Comparison of ENCODE assay signal across 18 cellular contexts in genomic region chr9:91039835-91040140, GRCh38.
A peak's percentile ranks its signal among the peaks of the same experiment; 100 is the strongest.
DNase-seq lines count a peak whose midpoint lies in the region; ATAC-seq and TF ChIP-seq lines count a peak whose summit lies in the region.
"Had no signal": no experiment of that assay in that cellular context is flagged by ENCODE, and none has a peak within 500 bp of the region (broad histone marks: within the 10 kb centered on the region; RNA-seq: fewer than 3 reads in every experiment).

No MANE protein-coding gene starts in this region.

- H3K36me3 ChIP-seq in prostate gland (no peaks in the 10 kb centered on the region), Karpas-422 (ENCODE audit: insufficient read depth, low read length) (no peaks in the 10 kb centered on the region)

- no peak overlapping the region for H3K4me2 ChIP-seq in Karpas-422 (ENCODE audit: low read depth, low read length, poor library complexity, severe bottlenecking)
- H3K4me2 ChIP-seq: KMS-11 had no signal

- no peak overlapping the region for H3K9ac ChIP-seq in Karpas-422 (ENCODE audit: low read length)
- H3K9ac ChIP-seq: KMS-11 had no signal

- H3K79me2 ChIP-seq in Karpas-422 (ENCODE audit: low read length), result no peaks in the 10 kb centered on the region

- no peak overlapping the region for H3K27ac ChIP-seq in prostate gland
- H3K27ac ChIP-seq in Karpas-422 (ENCODE audit: low read length), result no peak overlapping the region
- H3K27ac ChIP-seq: KMS-11 had no signal

- DNase-seq in activated naive CD8-positive, alpha-beta T cell treated with anti-CD3 and anti-CD28 coated beads, Interleukin-2, amount 10 ng/mL, durations not matched to agents 7 days and 5 days, result no peak
- no peak for DNase-seq in activated naive CD8-positive, alpha-beta T cell treated with anti-CD3 and anti-CD28 coated beads, Interleukin-2, amount 50 U/mL, for 24 hours
- no peak for DNase-seq in activated T-helper 2 cell treated with anti-CD3 and anti-CD28 coated beads, Interferon-gamma antibody, Interleukin-2, Interleukin-4, amounts not matched to agents 10 μg/mL and 5 μg/mL and 100 μg/mL, durations not matched to agents 14 hours and 24 hours and 36 hours (ENCODE audit: low spot score)
- no peak for DNase-seq in natural killer cell treated with Interleukin-12 subunit alpha and Interleukin-12 subunit beta and Interleukin-15 and Interleukin-18, amount 100 ng/mL, for 72 hours (ENCODE audit: low spot score)
- no peak for DNase-seq in hippocampal formation (lab: John Stamatoyannopoulos, UW)
- no peak for DNase-seq in prostate gland (ENCODE audit: low spot score)
- DNase-seq in Karpas-422, result no peak
- DNase-seq: C1 segment of cervical spinal cord; CD8-positive, alpha-beta memory T cell; NCI-H1048; NCI-H1436; NCI-H1930; NCI-H226; NCI-H524; NCI-H82; OCI-M1; Right ventricle myocardium superior had no signal

- H3K27me3 ChIP-seq in prostate gland (replicated peaks; ENCODE audit: insufficient read depth) (no peaks in the 10 kb centered on the region), Karpas-422 (ENCODE audit: low read length) (no peaks in the 10 kb centered on the region)

- no peaks in the 10 kb centered on the region for H3K9me3 Mint-ChIP-seq in activated naive CD8-positive, alpha-beta T cell treated with anti-CD3 and anti-CD28 coated beads, Interleukin-2, amount 10 ng/mL, durations not matched to agents 7 days and 5 days
- no peaks in the 10 kb centered on the region for H3K9me3 Mint-ChIP-seq in activated naive CD8-positive, alpha-beta T cell treated with anti-CD3 and anti-CD28 coated beads, Interleukin-2, amount 50 U/mL, for 24 hours
- peaks cover 3% of the 10 kb centered on the region for H3K9me3 Mint-ChIP-seq in activated T-helper 2 cell treated with anti-CD3 and anti-CD28 coated beads, Interferon-gamma antibody, Interleukin-2, Interleukin-4, amounts not matched to agents 10 μg/mL and 5 μg/mL and 100 μg/mL, durations not matched to agents 14 hours and 24 hours and 36 hours
- H3K9me3 Mint-ChIP-seq in natural killer cell treated with Interleukin-12 subunit alpha and Interleukin-12 subunit beta and Interleukin-15 and Interleukin-18, amount 100 ng/mL, for 72 hours, result no peaks in the 10 kb centered on the region
- H3K9me3 Mint-ChIP-seq: CD8-positive, alpha-beta memory T cell had no signal

- ATAC-seq in activated naive CD8-positive, alpha-beta T cell treated with anti-CD3 and anti-CD28 coated beads, Interleukin-2, amount 10 ng/mL, durations not matched to agents 7 days and 5 days (ENCODE audit: low read depth), result no peak
- ATAC-seq in activated naive CD8-positive, alpha-beta T cell treated with anti-CD3 and anti-CD28 coated beads, Interleukin-2, amount 50 U/mL, for 24 hours, result no peak
- ATAC-seq in natural killer cell treated with Interleukin-12 subunit alpha and Interleukin-12 subunit beta and Interleukin-15 and Interleukin-18, amount 100 ng/mL, for 72 hours, result no peak

- H3K4me3 Mint-ChIP-seq in activated naive CD8-positive, alpha-beta T cell treated with anti-CD3 and anti-CD28 coated beads, Interleukin-2, amount 10 ng/mL, durations not matched to agents 7 days and 5 days, result no peak overlapping the region
- H3K4me3 Mint-ChIP-seq in activated naive CD8-positive, alpha-beta T cell treated with anti-CD3 and anti-CD28 coated beads, Interleukin-2, amount 50 U/mL, for 24 hours, result no peak overlapping the region
- H3K4me3 Mint-ChIP-seq in activated T-helper 2 cell treated with anti-CD3 and anti-CD28 coated beads, Interferon-gamma antibody, Interleukin-2, Interleukin-4, amounts not matched to agents 10 μg/mL and 5 μg/mL and 100 μg/mL, durations not matched to agents 14 hours and 24 hours and 36 hours (ENCODE audit: low read depth), result no peak overlapping the region
- no peak overlapping the region for H3K4me3 Mint-ChIP-seq in natural killer cell treated with Interleukin-12 subunit alpha and Interleukin-12 subunit beta and Interleukin-15 and Interleukin-18, amount 100 ng/mL, for 72 hours

- H3K4me3 ChIP-seq in prostate gland (no peak overlapping the region), Karpas-422 (ENCODE audit: low read length) (no peak overlapping the region)

- H3K27ac Mint-ChIP-seq in activated naive CD8-positive, alpha-beta T cell treated with anti-CD3 and anti-CD28 coated beads, Interleukin-2, amount 10 ng/mL, durations not matched to agents 7 days and 5 days, result peak overlapping the region; percentile 52
- no peak overlapping the region for H3K27ac Mint-ChIP-seq in activated naive CD8-positive, alpha-beta T cell treated with anti-CD3 and anti-CD28 coated beads, Interleukin-2, amount 50 U/mL, for 24 hours
- H3K27ac Mint-ChIP-seq in activated T-helper 2 cell treated with anti-CD3 and anti-CD28 coated beads, Interferon-gamma antibody, Interleukin-2, Interleukin-4, amounts not matched to agents 10 μg/mL and 5 μg/mL and 100 μg/mL, durations not matched to agents 14 hours and 24 hours and 36 hours, result peak overlapping the region; percentile 91
- peak overlapping the region; percentile 69 to 73 for H3K27ac Mint-ChIP-seq in natural killer cell treated with Interleukin-12 subunit alpha and Interleukin-12 subunit beta and Interleukin-15 and Interleukin-18, amount 100 ng/mL, for 72 hours

- H3K4me1 Mint-ChIP-seq in activated naive CD8-positive, alpha-beta T cell treated with anti-CD3 and anti-CD28 coated beads, Interleukin-2, amount 10 ng/mL, durations not matched to agents 7 days and 5 days, result peaks cover 58% of the 10 kb centered on the region
- H3K4me1 Mint-ChIP-seq in activated naive CD8-positive, alpha-beta T cell treated with anti-CD3 and anti-CD28 coated beads, Interleukin-2, amount 50 U/mL, for 24 hours, result peaks cover 71% of the 10 kb centered on the region
- H3K4me1 Mint-ChIP-seq in activated T-helper 2 cell treated with anti-CD3 and anti-CD28 coated beads, Interferon-gamma antibody, Interleukin-2, Interleukin-4, amounts not matched to agents 10 μg/mL and 5 μg/mL and 100 μg/mL, durations not matched to agents 14 hours and 24 hours and 36 hours (ENCODE audit: low read depth), result peaks cover 75% of the 10 kb centered on the region
- peaks cover 38 to 58% of the 10 kb centered on the region in 2 donors for H3K4me1 Mint-ChIP-seq in natural killer cell treated with Interleukin-12 subunit alpha and Interleukin-12 subunit beta and Interleukin-15 and Interleukin-18, amount 100 ng/mL, for 72 hours (ENCODE audit: low read depth in 2 of 2)

- no peaks in the 10 kb centered on the region for H3K36me3 Mint-ChIP-seq in activated naive CD8-positive, alpha-beta T cell treated with anti-CD3 and anti-CD28 coated beads, Interleukin-2, amount 10 ng/mL, durations not matched to agents 7 days and 5 days
- H3K36me3 Mint-ChIP-seq in activated naive CD8-positive, alpha-beta T cell treated with anti-CD3 and anti-CD28 coated beads, Interleukin-2, amount 50 U/mL, for 24 hours (ENCODE audit: low read depth), result peaks cover 4% of the 10 kb centered on the region
- peaks cover 8% of the 10 kb centered on the region for H3K36me3 Mint-ChIP-seq in activated T-helper 2 cell treated with anti-CD3 and anti-CD28 coated beads, Interferon-gamma antibody, Interleukin-2, Interleukin-4, amounts not matched to agents 10 μg/mL and 5 μg/mL and 100 μg/mL, durations not matched to agents 14 hours and 24 hours and 36 hours (ENCODE audit: low read depth)
- no peaks in the 10 kb centered on the region for H3K36me3 Mint-ChIP-seq in natural killer cell treated with Interleukin-12 subunit alpha and Interleukin-12 subunit beta and Interleukin-15 and Interleukin-18, amount 100 ng/mL, for 72 hours

- H3K9me3 ChIP-seq in prostate gland (no peaks in the 10 kb centered on the region), Karpas-422 (ENCODE audit: low read length) (no peaks in the 10 kb centered on the region)

- intact Hi-C loops in activated T-helper 2 cell treated with anti-CD3 and anti-CD28 coated beads, Interferon-gamma antibody, Interleukin-2, Interleukin-4, amounts not matched to agents 10 μg/mL and 5 μg/mL and 100 μg/mL, durations not matched to agents 14 hours and 24 hours and 36 hours (cut with micrococcal nuclease), result loop anchor here (10.0 kb wide), 2 partner anchors 645 to 675 kb away; no protein-coding TSS in a partner anchor
- intact Hi-C loops in prostate gland (cut with DNase I), result loop anchor here (5.0 kb wide), 3 partner anchors 122 to 643 kb away; no protein-coding TSS in a partner anchor

- 95% methylated on average over 8 of the region's 8 CpGs for WGBS in prostate gland

- H3K9me2 ChIP-seq in Karpas-422 (replicated peaks; ENCODE audit: insufficient read depth, low read length), result no peaks in the 10 kb centered on the region

- H2AFZ ChIP-seq in Karpas-422 (ENCODE audit: low read length), result no peak overlapping the region

- TF ChIP-seq POLR2A in prostate gland (IDR thresholded peaks at IDR 0.05), result no peak

- POLR2A ChIA-PET in activated naive CD8-positive, alpha-beta T cell treated with anti-CD3 and anti-CD28 coated beads, Interleukin-2, amount 10 ng/mL, durations not matched to agents 7 days and 5 days (lab: Charles Lee), result no interaction called here

- no peaks in the 10 kb centered on the region for H3K27me3 Mint-ChIP-seq in activated naive CD8-positive, alpha-beta T cell treated with anti-CD3 and anti-CD28 coated beads, Interleukin-2, amount 10 ng/mL, durations not matched to agents 7 days and 5 days
- peaks cover 9% of the 10 kb centered on the region for H3K27me3 Mint-ChIP-seq in activated naive CD8-positive, alpha-beta T cell treated with anti-CD3 and anti-CD28 coated beads, Interleukin-2, amount 50 U/mL, for 24 hours
- H3K27me3 Mint-ChIP-seq in activated T-helper 2 cell treated with anti-CD3 and anti-CD28 coated beads, Interferon-gamma antibody, Interleukin-2, Interleukin-4, amounts not matched to agents 10 μg/mL and 5 μg/mL and 100 μg/mL, durations not matched to agents 14 hours and 24 hours and 36 hours (ENCODE audit: low read depth), result no peaks in the 10 kb centered on the region
- peaks cover 0 to 11% of the 10 kb centered on the region in 2 donors for H3K27me3 Mint-ChIP-seq in natural killer cell treated with Interleukin-12 subunit alpha and Interleukin-12 subunit beta and Interleukin-15 and Interleukin-18, amount 100 ng/mL, for 72 hours

- TF ChIP-seq CTCF in prostate gland (IDR thresholded peaks at IDR 0.05), result no peak

- no peaks in the 10 kb centered on the region for H4K20me1 ChIP-seq in Karpas-422 (ENCODE audit: insufficient read depth, low read depth, low read length)

- no peaks in the 10 kb centered on the region for H3K4me1 ChIP-seq in prostate gland (replicated peaks)
- peaks cover 9% of the 10 kb centered on the region for H3K4me1 ChIP-seq in Karpas-422 (ENCODE audit: low read length)
